ENCODE assay signal across 8 cellular contexts in the genomic region with DNA sequence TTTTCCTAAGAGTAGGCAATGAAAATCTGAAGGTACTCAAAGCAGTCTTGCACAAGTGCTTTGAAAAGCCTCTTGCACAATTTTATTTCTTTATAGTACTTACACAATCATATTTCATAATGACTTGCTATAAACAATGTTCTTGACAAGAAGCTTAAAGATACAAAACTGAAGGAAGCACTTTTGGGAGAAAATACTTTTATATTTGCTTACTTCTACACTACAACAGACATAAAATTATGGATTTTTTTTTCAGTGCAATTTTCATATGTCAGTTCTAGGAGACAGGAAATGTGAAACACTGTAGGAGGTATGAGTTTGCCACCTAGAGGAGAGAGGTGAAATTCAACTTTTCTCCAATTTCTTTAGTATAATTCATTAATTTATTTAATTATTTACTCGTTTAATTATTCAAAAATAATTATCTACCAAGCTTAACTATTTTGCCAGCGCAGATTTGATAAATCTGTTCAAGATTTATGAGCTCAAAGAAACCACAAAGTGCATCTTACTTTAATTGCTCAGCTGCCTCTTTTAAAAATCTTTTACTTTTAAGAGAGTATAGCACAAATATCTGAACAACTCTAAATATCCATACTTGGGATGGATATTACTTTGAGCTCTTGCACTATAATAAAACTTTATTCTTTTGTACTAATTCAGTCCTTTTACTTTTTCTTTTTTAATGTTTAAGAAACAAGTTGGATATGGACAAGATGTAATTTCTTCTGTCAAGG. TPM values are rescaled to one million over a fixed set of nuclear protein-coding genes. Genes with fewer than 3 reads are reported as not detected.
DNase-seq lines count a peak whose midpoint lies in the region; ATAC-seq and TF ChIP-seq lines count a peak whose summit lies in the region.

No MANE protein-coding gene starts in this region.

- no TSS peak for BruUV-seq in HCT116 (replicated peaks; lab: Mats Ljungman, UMichigan)

- H2AFZ ChIP-seq in HCT116 (ENCODE audit: low read depth, low read length, poor library complexity, severe bottlenecking) (no peak overlapping the region), hepatocyte (no peak overlapping the region)

- TF ChIP-seq CTCF in HCT116 (IDR thresholded peaks at IDR 0.05 in 2 of 3, conservative IDR thresholded peaks at IDR 0.05 in 1 of 3; ENCODE audit: borderline replicate concordance in 1 of 3, insufficient read depth in 1 of 3, low read depth in 2 of 3, low read length in 2 of 3) (peak; percentile 48 to 60 (median 55); a peak in 4 of 6 replicates), hepatocyte (IDR thresholded peaks at IDR 0.05; ENCODE audit: poor library complexity) (peak; percentile 53)

- peak; percentile 76 for TF ChIP-seq RAD21 in HCT116 (IDR thresholded peaks at IDR 0.05; ENCODE audit: low read depth)

- no peak overlapping the region for H3K4me3 ChIP-seq in HCT116 (replicated peaks in 1 of 2; ENCODE audit: low read depth in 1 of 2, low read length in 2 of 2)
- no peak overlapping the region for H3K4me3 ChIP-seq in hepatocyte

- DNase-seq in COLO829 (ENCODE audit: low spot score) (peak; percentile 33), HCT116 (ENCODE audit: low read depth, low spot score) (peak; percentile 33), hepatocyte (ENCODE audit: low spot score) (no peak), activated gamma-delta T cell (lab: John Stamatoyannopoulos, UW) (no peak)
- no peak for DNase-seq in activated CD4-positive, alpha-beta T cell treated with anti-CD3 and anti-CD28 coated beads, Interleukin-2, amount 50 U/mL, for 1 hour

- RAD21 ChIA-PET in HCT116 (lab: Charles Lee; ENCODE audit: low non-redundant PET in 1 of 2, low total read pairs in 2 of 2, uncharacterized antibody in 2 of 2, unreplicated experiment in 2 of 2) = no interaction called here

- no peaks in the 10 kb centered on the region for H3K27me3 ChIP-seq in HCT116 (ENCODE audit: insufficient read depth, low read length)
- no peaks in the 10 kb centered on the region for H3K27me3 ChIP-seq in hepatocyte

- H3K9me3 ChIP-seq in HCT116 (ENCODE audit: control insufficient read depth in 1 of 2, insufficient read depth in 1 of 2, low read depth in 1 of 2, low read length in 2 of 2) (no peaks in the 10 kb centered on the region), hepatocyte (ENCODE audit: low read depth) (no peaks in the 10 kb centered on the region)

- H3K4me1 ChIP-seq in HCT116 (ENCODE audit: control insufficient read depth in 1 of 2, insufficient read depth in 2 of 2, low read length in 2 of 2) (peaks cover 11 to 17% of the 10 kb centered on the region in 2 experiments), hepatocyte (ENCODE audit: insufficient read depth) (peaks cover 9% of the 10 kb centered on the region)

- CTCF ChIA-PET in HCT116 (lab: Charles Lee) = interaction anchor here (0.6 to 3.4 kb wide), 11 partner anchors 10 to 228 kb away, joined by 3 to 17 read pairs (median 3); a partner anchor contains a TSS

- H3K9me2 ChIP-seq in HCT116 (ENCODE audit: insufficient read depth) (no peaks in the 10 kb centered on the region), hepatocyte (replicated peaks; ENCODE audit: insufficient read depth) (no peaks in the 10 kb centered on the region)

- no peak for TF ChIP-seq POLR2A in HCT116 (IDR thresholded peaks at IDR 0.05; ENCODE audit: borderline replicate concordance, extremely low read depth, insufficient read depth, insufficient read length)

- intact Hi-C loops in HCT116 (cut with micrococcal nuclease) = loop anchor here (1.0 kb wide), 1 partner anchor 225 kb away; no protein-coding TSS in a partner anchor

- ATAC-seq in HCT116 = peak; percentile 57; the same call in 1 of the 2 replicates
- ATAC-seq in SK-N-SH treated with all-trans-retinoic acid at 6 μM for 48 hours = peak; percentile 51; the same call in 1 of the 3 replicates
- no peak for ATAC-seq in HG02588 (IDR thresholded peaks at IDR 0.05; ENCODE audit: unreplicated experiment)
- no peak for ATAC-seq in HG03196 (IDR thresholded peaks at IDR 0.05; ENCODE audit: unreplicated experiment)

- POLR2A ChIA-PET in HCT116 (lab: Charles Lee) = interaction anchor here (1.2 to 1.6 kb wide), 3 partner anchors 9 to 29 kb away, joined by 3 to 9 read pairs (median 3); a partner anchor contains a TSS

- H4K20me1 ChIP-seq in HCT116 (ENCODE audit: insufficient read depth) = no peaks in the 10 kb centered on the region
- H4K20me1 ChIP-seq in hepatocyte (ENCODE audit: insufficient read depth, poor library complexity, severe bottlenecking) = no peaks in the 10 kb centered on the region

- 30% methylated on average over 2 of the region's 2 CpGs for WGBS in hepatocyte (ENCODE audit: low lambda C conversion rate, missing lambda C conversion rate)

- no peaks in the 10 kb centered on the region for H3K79me2 ChIP-seq in HCT116 (ENCODE audit: insufficient read depth, low read length)
- H3K79me2 ChIP-seq in hepatocyte = no peaks in the 10 kb centered on the region

- no peak overlapping the region for H3K27ac ChIP-seq in HCT116 (ENCODE audit: low read depth, low read length)
- H3K27ac ChIP-seq in hepatocyte = no peak overlapping the region

- H3K4me2 ChIP-seq in HCT116 (ENCODE audit: low read length) (no peak overlapping the region), hepatocyte (no peak overlapping the region)

- no peak overlapping the region for H3K9ac ChIP-seq in HCT116 (ENCODE audit: low read length)

- H3K36me3 ChIP-seq in HCT116 (ENCODE audit: control insufficient read depth in 1 of 2, insufficient read depth in 2 of 2, low read length in 2 of 2) (no peaks in the 10 kb centered on the region), hepatocyte (replicated peaks; ENCODE audit: insufficient read depth, low read depth) (no peaks in the 10 kb centered on the region)

TF ChIP-seq in HCT116, 20 proteins besides CTCF, POLR2A, EP300 and RAD21 (continues in another document):
- TF ChIP-seq, protein P1, sequence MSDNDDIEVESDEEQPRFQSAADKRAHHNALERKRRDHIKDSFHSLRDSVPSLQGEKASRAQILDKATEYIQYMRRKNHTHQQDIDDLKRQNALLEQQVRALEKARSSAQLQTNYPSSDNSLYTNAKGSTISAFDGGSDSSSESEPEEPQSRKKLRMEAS (IDR thresholded peaks at IDR 0.05) = no peak
- TF ChIP-seq, protein P2, sequence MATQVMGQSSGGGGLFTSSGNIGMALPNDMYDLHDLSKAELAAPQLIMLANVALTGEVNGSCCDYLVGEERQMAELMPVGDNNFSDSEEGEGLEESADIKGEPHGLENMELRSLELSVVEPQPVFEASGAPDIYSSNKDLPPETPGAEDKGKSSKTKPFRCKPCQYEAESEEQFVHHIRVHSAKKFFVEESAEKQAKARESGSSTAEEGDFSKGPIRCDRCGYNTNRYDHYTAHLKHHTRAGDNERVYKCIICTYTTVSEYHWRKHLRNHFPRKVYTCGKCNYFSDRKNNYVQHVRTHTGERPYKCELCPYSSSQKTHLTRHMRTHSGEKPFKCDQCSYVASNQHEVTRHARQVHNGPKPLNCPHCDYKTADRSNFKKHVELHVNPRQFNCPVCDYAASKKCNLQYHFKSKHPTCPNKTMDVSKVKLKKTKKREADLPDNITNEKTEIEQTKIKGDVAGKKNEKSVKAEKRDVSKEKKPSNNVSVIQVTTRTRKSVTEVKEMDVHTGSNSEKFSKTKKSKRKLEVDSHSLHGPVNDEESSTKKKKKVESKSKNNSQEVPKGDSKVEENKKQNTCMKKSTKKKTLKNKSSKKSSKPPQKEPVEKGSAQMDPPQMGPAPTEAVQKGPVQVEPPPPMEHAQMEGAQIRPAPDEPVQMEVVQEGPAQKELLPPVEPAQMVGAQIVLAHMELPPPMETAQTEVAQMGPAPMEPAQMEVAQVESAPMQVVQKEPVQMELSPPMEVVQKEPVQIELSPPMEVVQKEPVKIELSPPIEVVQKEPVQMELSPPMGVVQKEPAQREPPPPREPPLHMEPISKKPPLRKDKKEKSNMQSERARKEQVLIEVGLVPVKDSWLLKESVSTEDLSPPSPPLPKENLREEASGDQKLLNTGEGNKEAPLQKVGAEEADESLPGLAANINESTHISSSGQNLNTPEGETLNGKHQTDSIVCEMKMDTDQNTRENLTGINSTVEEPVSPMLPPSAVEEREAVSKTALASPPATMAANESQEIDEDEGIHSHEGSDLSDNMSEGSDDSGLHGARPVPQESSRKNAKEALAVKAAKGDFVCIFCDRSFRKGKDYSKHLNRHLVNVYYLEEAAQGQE (IDR thresholded peaks at IDR 0.05; ENCODE audit: low read depth) = no peak

TF ChIP-seq in SK-N-SH treated with all-trans-retinoic acid at 6 μM for 48 hours, 23 proteins besides CTCF, POLR2A, EP300 and RAD21 (continues in another document):
- TF ChIP-seq, protein P3, sequence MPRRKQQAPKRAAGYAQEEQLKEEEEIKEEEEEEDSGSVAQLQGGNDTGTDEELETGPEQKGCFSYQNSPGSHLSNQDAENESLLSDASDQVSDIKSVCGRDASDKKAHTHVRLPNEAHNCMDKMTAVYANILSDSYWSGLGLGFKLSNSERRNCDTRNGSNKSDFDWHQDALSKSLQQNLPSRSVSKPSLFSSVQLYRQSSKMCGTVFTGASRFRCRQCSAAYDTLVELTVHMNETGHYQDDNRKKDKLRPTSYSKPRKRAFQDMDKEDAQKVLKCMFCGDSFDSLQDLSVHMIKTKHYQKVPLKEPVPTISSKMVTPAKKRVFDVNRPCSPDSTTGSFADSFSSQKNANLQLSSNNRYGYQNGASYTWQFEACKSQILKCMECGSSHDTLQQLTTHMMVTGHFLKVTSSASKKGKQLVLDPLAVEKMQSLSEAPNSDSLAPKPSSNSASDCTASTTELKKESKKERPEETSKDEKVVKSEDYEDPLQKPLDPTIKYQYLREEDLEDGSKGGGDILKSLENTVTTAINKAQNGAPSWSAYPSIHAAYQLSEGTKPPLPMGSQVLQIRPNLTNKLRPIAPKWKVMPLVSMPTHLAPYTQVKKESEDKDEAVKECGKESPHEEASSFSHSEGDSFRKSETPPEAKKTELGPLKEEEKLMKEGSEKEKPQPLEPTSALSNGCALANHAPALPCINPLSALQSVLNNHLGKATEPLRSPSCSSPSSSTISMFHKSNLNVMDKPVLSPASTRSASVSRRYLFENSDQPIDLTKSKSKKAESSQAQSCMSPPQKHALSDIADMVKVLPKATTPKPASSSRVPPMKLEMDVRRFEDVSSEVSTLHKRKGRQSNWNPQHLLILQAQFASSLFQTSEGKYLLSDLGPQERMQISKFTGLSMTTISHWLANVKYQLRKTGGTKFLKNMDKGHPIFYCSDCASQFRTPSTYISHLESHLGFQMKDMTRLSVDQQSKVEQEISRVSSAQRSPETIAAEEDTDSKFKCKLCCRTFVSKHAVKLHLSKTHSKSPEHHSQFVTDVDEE (CRISPR knock-in tag; IDR thresholded peaks at IDR 0.05) = no peak

RNA-seq across cellular contexts. Expression of a gene that starts 29.0 kb away (rescaled TPM):
- total RNA-seq in HCT116 (2021; ENCODE audit: unreplicated experiment) = 9.8 TPM
- 6.4 and 8.4 TPM in 2 replicates for polyA plus RNA-seq in HCT116 (2012)
- 8.5 and 18.6 TPM in 2 replicates for total RNA-seq in hepatocyte
- 6.0 and 15.1 TPM in 2 replicates for polyA plus RNA-seq in hepatocyte

RNA-seq across cellular contexts. Expression of a gene that starts 43.5 kb away (rescaled TPM):
- total RNA-seq in HCT116 (2021; ENCODE audit: unreplicated experiment) (1.7 TPM), hepatocyte (0.27 and 1.1 TPM in 2 replicates)
- polyA plus RNA-seq in HCT116 (2012) = 0.81 and 1.1 TPM in 2 replicates
- 0.26 and 0.68 TPM in 2 replicates for polyA plus RNA-seq in hepatocyte

RNA-seq across cellular contexts. Expression of a gene that starts 43.9 kb away (rescaled TPM):
- total RNA-seq in HCT116 (2021; ENCODE audit: unreplicated experiment) = 89.7 TPM
- polyA plus RNA-seq in HCT116 (2012) = 52.1 and 57.0 TPM in 2 replicates
- 0.76 and 0.90 TPM in 2 replicates for total RNA-seq in hepatocyte
- 2.9 and 4.8 TPM in 2 replicates for polyA plus RNA-seq in hepatocyte

Comparison
In these comparisons a context has a peak if more than half of its experiments do, and no peak if none do; other contexts are left out.
1. DNase-seq: peak in COLO829 (single experiment) and HCT116 (single experiment); none in hepatocyte (single experiment), activated CD4-positive, alpha-beta T cell treated with anti-CD3 and anti-CD28 coated beads, Interleukin-2, amount 50 U/mL, for 1 hour (single experiment) and activated gamma-delta T cell (single experiment).
2. ATAC-seq: peak in HCT116 (single experiment) and SK-N-SH treated with all-trans-retinoic acid at 6 μM for 48 hours (single experiment); none in HG02588 (single experiment) and HG03196 (single experiment).
3. RNA of a gene that starts 43.9 kb away (total RNA-seq): 89.7 TPM in HCT116 (single experiment); 0.76 to 0.90 TPM in hepatocyte; every median in the first group is over 10 times any median in the second.